In the genomic region with DNA sequence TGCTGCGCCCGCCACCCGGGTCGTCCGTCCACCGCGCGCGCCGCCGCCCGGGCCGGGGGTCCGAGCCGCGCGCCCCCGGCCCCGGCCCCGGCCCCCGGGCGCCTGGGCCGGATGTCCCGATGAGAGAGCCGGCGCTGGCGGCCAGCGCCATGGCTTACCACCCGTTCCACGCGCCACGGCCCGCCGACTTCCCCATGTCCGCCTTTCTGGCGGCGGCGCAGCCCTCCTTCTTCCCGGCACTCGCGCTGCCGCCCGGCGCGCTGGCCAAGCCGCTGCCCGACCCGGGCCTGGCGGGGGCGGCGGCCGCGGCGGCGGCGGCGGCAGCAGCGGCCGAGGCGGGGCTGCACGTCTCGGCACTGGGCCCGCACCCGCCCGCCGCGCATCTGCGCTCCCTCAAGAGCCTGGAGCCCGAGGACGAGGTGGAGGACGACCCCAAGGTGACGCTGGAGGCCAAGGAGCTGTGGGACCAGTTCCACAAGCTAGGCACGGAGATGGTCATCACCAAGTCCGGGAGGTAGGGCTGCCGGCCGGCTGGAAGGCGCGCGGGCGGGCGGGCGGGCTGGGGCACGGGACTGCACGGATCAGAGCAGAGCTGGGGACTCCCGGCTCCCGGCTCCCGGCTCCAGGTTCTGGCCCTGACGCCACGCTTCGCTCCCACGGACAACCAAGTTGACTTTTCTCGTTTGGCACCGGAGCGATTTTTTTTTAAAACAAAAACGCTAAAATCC, we compare ENCODE assay signal across 9 cellular contexts. TPM values are rescaled to one million over a fixed set of nuclear protein-coding genes. Genes with fewer than 3 reads are reported as not detected.
DNase-seq lines count a peak whose midpoint lies in the region; ATAC-seq, FAIRE-seq and TF ChIP-seq lines count a peak whose summit lies in the region.
"Had no signal": no experiment of that assay in that cellular context is flagged by ENCODE, and none has a peak within 500 bp of the region (broad histone marks: within the 10 kb centered on the region; RNA-seq: fewer than 3 reads in every experiment).

No MANE protein-coding gene starts in this region.

- H2AFZ ChIP-seq in OCI-LY1 (ENCODE audit: low read length) (no peak overlapping the region), endothelial cell of umbilical vein (ENCODE audit: low read depth, low read length) (no peak overlapping the region), parathyroid adenoma (no peak overlapping the region)

- in situ Hi-C loops in GM13976 (cut with MboI; ENCODE audit: low sequenced_read_pairs, unreplicated experiment): loop anchor here (25.0 kb wide), 1 partner anchor 437 kb away; no protein-coding TSS in a partner anchor

- no peaks in the 10 kb centered on the region for H3K36me3 ChIP-seq in OCI-LY1 (ENCODE audit: insufficient read depth, low read length)
- H3K36me3 ChIP-seq in endothelial cell of umbilical vein (ENCODE audit: control insufficient read depth in 2 of 2, extremely low read depth in 1 of 2, insufficient read depth in 2 of 2, low read length in 2 of 2): no peaks in the 10 kb centered on the region
- no peaks in the 10 kb centered on the region for H3K36me3 ChIP-seq in parathyroid adenoma (ENCODE audit: control insufficient read depth, insufficient read depth, low read length)

- H3K9me3 ChIP-seq in OCI-LY1 (ENCODE audit: low read length) (no peaks in the 10 kb centered on the region), endothelial cell of umbilical vein (replicated peaks; ENCODE audit: control insufficient read depth, insufficient read depth, low read length) (no peaks in the 10 kb centered on the region), parathyroid adenoma (ENCODE audit: control insufficient read depth, low read length) (no peaks in the 10 kb centered on the region)

- H3K79me2 ChIP-seq in OCI-LY1 (ENCODE audit: insufficient read depth, low read length) (no peaks in the 10 kb centered on the region), endothelial cell of umbilical vein (ENCODE audit: control insufficient read depth, insufficient read depth, low read length) (no peaks in the 10 kb centered on the region), parathyroid adenoma (no peaks in the 10 kb centered on the region)

- peak; percentile 43 for DNase-seq in Daoy (ENCODE audit: low read depth)
- DNase-seq in endothelial cell of umbilical vein (ENCODE audit: low read depth, low spot score): no peak
- no peak for DNase-seq in GM13976 (ENCODE audit: low spot score)
- no peak for DNase-seq in HUDEP-2 (lab: John Stamatoyannopoulos, UW; ENCODE audit: unreplicated experiment in 76 of 76)
- no peak for DNase-seq in NCI-H1105 treated with DMSO at 0.1 percent for 48 hours (lab: John Stamatoyannopoulos, UW)

- no peak for TF ChIP-seq CTCF in OCI-LY1 (IDR thresholded peaks at IDR 0.05; ENCODE audit: low read length)
- no peak for TF ChIP-seq CTCF in endothelial cell of umbilical vein (IDR thresholded peaks at IDR 0.05; ENCODE audit: extremely low read depth in 1 of 2, insufficient read depth in 1 of 2, low read depth in 1 of 2, low read length in 2 of 2)
- TF ChIP-seq CTCF in parathyroid adenoma (IDR thresholded peaks at IDR 0.05): no peak
- no peak for TF ChIP-seq CTCF in GM13976 (IDR thresholded peaks at IDR 0.05; ENCODE audit: borderline replicate concordance, control extremely low read depth, extremely low read depth, insufficient read depth, missing control alignments)

- H3F3A ChIP-seq in OCI-LY1 (ENCODE audit: insufficient read depth, low read length): no peaks in the 10 kb centered on the region

- H4K20me1 ChIP-seq in OCI-LY1 (ENCODE audit: insufficient read depth, low read length) (no peaks in the 10 kb centered on the region), endothelial cell of umbilical vein (replicated peaks; ENCODE audit: control insufficient read depth, extremely low read depth, insufficient read depth, low read length) (no peaks in the 10 kb centered on the region)

- H3K9me2 ChIP-seq in OCI-LY1 (ENCODE audit: low read depth, low read length): no peaks in the 10 kb centered on the region

- H3K9me1 ChIP-seq in endothelial cell of umbilical vein (replicated peaks; ENCODE audit: control insufficient read depth, extremely low read depth, insufficient read depth, low read length): no peaks in the 10 kb centered on the region

- FAIRE-seq in endothelial cell of umbilical vein (lab: Jason Lieb, UNC): no peak
- FAIRE-seq: K562 had no signal

- H3K27me3 ChIP-seq in OCI-LY1 (ENCODE audit: insufficient read depth, low read length) (peaks cover 10% of the 10 kb centered on the region; the same call in 1 of the 2 replicates), endothelial cell of umbilical vein (ENCODE audit: control insufficient read depth in 2 of 2, insufficient read depth in 2 of 2, low read length in 2 of 2) (peaks cover 74 to 85% of the 10 kb centered on the region in 2 experiments), parathyroid adenoma (ENCODE audit: control insufficient read depth, insufficient read depth, low read length) (peaks cover 35% of the 10 kb centered on the region)

- H3K4me1 ChIP-seq in OCI-LY1 (ENCODE audit: insufficient read depth, low read length, severe bottlenecking) (peaks cover 8% of the 10 kb centered on the region), endothelial cell of umbilical vein (ENCODE audit: control insufficient read depth, extremely low read depth, insufficient read depth, low read length) (no peaks in the 10 kb centered on the region), parathyroid adenoma (peaks cover 5% of the 10 kb centered on the region)

- 0 out of 2 replicates have a peak overlapping the region, but pooled peaks have one; percentile 12 for H3K4me2 ChIP-seq in OCI-LY1 (ENCODE audit: low read length)
- no peak overlapping the region for H3K4me2 ChIP-seq in endothelial cell of umbilical vein (ENCODE audit: insufficient read depth, low read length)
- H3K4me2 ChIP-seq in parathyroid adenoma (ENCODE audit: low read length): peak overlapping the region; percentile 47

- no TSS peak for BruUV-seq in endothelial cell of umbilical vein (replicated peaks; lab: Mats Ljungman, UMichigan)

- H3K27ac ChIP-seq in OCI-LY1 (ENCODE audit: low read depth, low read length, poor library complexity, severe bottlenecking): no peak overlapping the region
- H3K27ac ChIP-seq in endothelial cell of umbilical vein (ENCODE audit: insufficient read depth, low read depth, low read length): no peak overlapping the region
- no peak overlapping the region for H3K27ac ChIP-seq in parathyroid adenoma

- dilution Hi-C loops in endothelial cell of umbilical vein (cut with MboI; ENCODE audit: extremely low pct_ligation_motif_present, low sequenced_read_pairs): no loop called here

- CTCF ChIA-PET in endothelial cell of umbilical vein (lab: Charles Lee): interaction anchor here (0.8 to 1.1 kb wide), 3 partner anchors 9 to 12 kb away, joined by 3 to 4 read pairs (median 3); no protein-coding TSS in a partner anchor

- no peak overlapping the region for H3K9ac ChIP-seq in OCI-LY1 (ENCODE audit: low read length)
- no peak overlapping the region for H3K9ac ChIP-seq in endothelial cell of umbilical vein (replicated peaks; ENCODE audit: extremely low read depth, insufficient read depth, low read length)
- H3K9ac ChIP-seq in parathyroid adenoma: no peak overlapping the region

- TF ChIP-seq POLR2A in endothelial cell of umbilical vein (IDR thresholded peaks at IDR 0.05; ENCODE audit: low read depth, low read length): no peak

- H3K4me3 ChIP-seq in OCI-LY1 (ENCODE audit: low read depth, low read length, poor library complexity, severe bottlenecking) (no peak overlapping the region), endothelial cell of umbilical vein (replicated peaks in 1 of 3; ENCODE audit: insufficient read depth in 1 of 3, low read depth in 1 of 3, low read length in 3 of 3) (no peak overlapping the region), parathyroid adenoma (ENCODE audit: low read depth, low read length) (peak overlapping the region; percentile 23)
- H3K4me3 ChIP-seq: K562 had no signal

- ATAC-seq in HG03378 (IDR thresholded peaks at IDR 0.05; ENCODE audit: unreplicated experiment): no peak
- ATAC-seq: K562 had no signal

- intact Hi-C loops in endothelial cell of umbilical vein (cut with micrococcal nuclease): no loop called here

- POLR2A ChIA-PET in endothelial cell of umbilical vein (lab: Charles Lee): no interaction called here

TF ChIP-seq in endothelial cell of umbilical vein, 7 proteins besides CTCF, POLR2A, EP300 and RAD21:
- TF ChIP-seq GATA2 (IDR thresholded peaks at IDR 0.05; ENCODE audit: insufficient read depth, insufficient read length, low read depth, low read length) (no peak), EZH2 (IDR thresholded peaks at IDR 0.05; ENCODE audit: borderline replicate concordance, low read depth, low read length, severe bottlenecking) (peak; percentile 0)

RNA-seq across cellular contexts. Expression of gene TBX2, which starts 0.6 kb away (rescaled TPM):
- 1.4 and 1.6 TPM in 2 replicates for total RNA-seq in Daoy (2014; rRNA removed; shearing (Covaris generic))
- total RNA-seq in endothelial cell of umbilical vein: not detected in 2 replicates
- not detected in 2 replicates for polyA plus RNA-seq in endothelial cell of umbilical vein
- polyA plus RNA-seq in endothelial cell of umbilical vein (2011; cell fraction: cytosol; rRNA removed): 0.01 TPM in 1 of 2 replicates, not detected in the other
- not detected in 2 replicates for polyA plus RNA-seq in endothelial cell of umbilical vein (2011; cell fraction: nucleus; rRNA removed)
- polyA plus RNA-seq in endothelial cell of umbilical vein (2012): not detected in 2 replicates
- polyA minus RNA-seq in endothelial cell of umbilical vein: not detected in 2 replicates
- 0.82 TPM for polyA minus RNA-seq in endothelial cell of umbilical vein (2011; cell fraction: cytosol; rRNA and poly(A)+ RNA removed)
- polyA minus RNA-seq in endothelial cell of umbilical vein (2011; cell fraction: nucleus; rRNA and poly(A)+ RNA removed): not detected in 2 replicates
- polyA plus RNA-seq: K562 had no signal

RNA-seq across cellular contexts. Expression of gene TBX4, which starts 52.0 kb away (rescaled TPM):
- 0.24 TPM in 1 of 2 replicates, not detected in the other for total RNA-seq in Daoy (2014; rRNA removed; shearing (Covaris generic))
- not detected in 2 replicates for total RNA-seq in endothelial cell of umbilical vein
- not detected in 2 replicates for polyA plus RNA-seq in endothelial cell of umbilical vein
- not detected in 2 replicates for polyA plus RNA-seq in endothelial cell of umbilical vein (2011; cell fraction: cytosol; rRNA removed)
- not detected in 2 replicates for polyA plus RNA-seq in endothelial cell of umbilical vein (2011; cell fraction: nucleus; rRNA removed)
- not detected in 2 replicates for polyA plus RNA-seq in endothelial cell of umbilical vein (2012)
- polyA minus RNA-seq in endothelial cell of umbilical vein: not detected in 2 replicates
- not detected for polyA minus RNA-seq in endothelial cell of umbilical vein (2011; cell fraction: cytosol; rRNA and poly(A)+ RNA removed)
- polyA minus RNA-seq in endothelial cell of umbilical vein (2011; cell fraction: nucleus; rRNA and poly(A)+ RNA removed): not detected in 2 replicates
- total RNA-seq: K562 had no signal
- polyA plus RNA-seq: K562 had no signal
